In the genomic region with DNA sequence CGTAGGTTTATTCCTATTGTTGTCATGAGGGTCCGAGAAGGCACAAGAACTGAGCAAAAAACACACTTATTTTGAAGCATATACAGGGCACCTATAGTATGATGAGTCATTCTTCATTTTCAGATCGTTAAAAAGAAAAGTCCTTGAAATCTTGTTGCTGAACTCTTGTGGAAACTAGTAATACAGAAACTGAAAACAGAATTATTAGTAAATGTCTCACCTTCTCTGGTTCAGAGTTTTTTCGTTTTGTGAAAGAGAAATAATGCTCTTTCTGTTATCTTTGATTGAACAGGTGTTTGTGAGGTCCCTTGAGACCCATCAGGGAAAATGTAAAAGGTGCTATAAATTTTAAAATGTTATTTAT, we compare ENCODE assay signal across 12 cellular contexts.
DNase-seq lines count a peak whose midpoint lies in the region; ATAC-seq and TF ChIP-seq lines count a peak whose summit lies in the region.
"Had no signal": no experiment of that assay in that cellular context is flagged by ENCODE, and none has a peak within 500 bp of the region (broad histone marks: within the 10 kb centered on the region; RNA-seq: fewer than 3 reads in every experiment).

No MANE protein-coding gene starts in this region.

- no peak overlapping the region for H3K4me3 Mint-ChIP-seq in activated CD4-positive, alpha-beta T cell treated with anti-CD3 and anti-CD28 coated beads, Interleukin-2, amount 10 ng/mL, durations not matched to agents 7 days and 5 days
- peak overlapping the region; percentile 8 for H3K4me3 Mint-ChIP-seq in activated naive CD8-positive, alpha-beta T cell treated with anti-CD3 and anti-CD28 coated beads, Interleukin-2, amount 50 U/mL, for 24 hours
- H3K4me3 Mint-ChIP-seq: naive B cell had no signal

- H3K36me3 Mint-ChIP-seq in activated CD4-positive, alpha-beta T cell treated with anti-CD3 and anti-CD28 coated beads, Interleukin-2, amount 10 ng/mL, durations not matched to agents 7 days and 5 days (ENCODE audit: low read depth) = peaks cover 8% of the 10 kb centered on the region
- no peaks in the 10 kb centered on the region for H3K36me3 Mint-ChIP-seq in activated naive CD8-positive, alpha-beta T cell treated with anti-CD3 and anti-CD28 coated beads, Interleukin-2, amount 50 U/mL, for 24 hours (ENCODE audit: low read depth)
- H3K36me3 Mint-ChIP-seq: naive B cell had no signal

- ATAC-seq in GM21423 (IDR thresholded peaks at IDR 0.05; ENCODE audit: unreplicated experiment) = peak; percentile 97
- ATAC-seq in HG03095 (IDR thresholded peaks at IDR 0.05; ENCODE audit: unreplicated experiment) = peak; percentile 94
- peak; percentile 92 for ATAC-seq in activated naive CD8-positive, alpha-beta T cell treated with anti-CD3 and anti-CD28 coated beads, Interleukin-2, amount 50 U/mL, for 24 hours
- no peak for ATAC-seq in SK-N-SH treated with all-trans-retinoic acid at 6 μM for 48 hours

- no peaks in the 10 kb centered on the region for H3K27me3 Mint-ChIP-seq in activated CD4-positive, alpha-beta T cell treated with anti-CD3 and anti-CD28 coated beads, Interleukin-2, amount 10 ng/mL, durations not matched to agents 7 days and 5 days
- H3K27me3 Mint-ChIP-seq in activated naive CD8-positive, alpha-beta T cell treated with anti-CD3 and anti-CD28 coated beads, Interleukin-2, amount 50 U/mL, for 24 hours = peaks cover 12% of the 10 kb centered on the region

- peak overlapping the region; percentile 50 for H3K27ac Mint-ChIP-seq in activated CD4-positive, alpha-beta T cell treated with anti-CD3 and anti-CD28 coated beads, Interleukin-2, amount 10 ng/mL, durations not matched to agents 7 days and 5 days
- peak overlapping the region; percentile 76 for H3K27ac Mint-ChIP-seq in activated naive CD8-positive, alpha-beta T cell treated with anti-CD3 and anti-CD28 coated beads, Interleukin-2, amount 50 U/mL, for 24 hours
- H3K27ac Mint-ChIP-seq: naive B cell had no signal

- H3K4me1 Mint-ChIP-seq in activated CD4-positive, alpha-beta T cell treated with anti-CD3 and anti-CD28 coated beads, Interleukin-2, amount 10 ng/mL, durations not matched to agents 7 days and 5 days = peaks cover 28% of the 10 kb centered on the region
- peaks cover 42% of the 10 kb centered on the region for H3K4me1 Mint-ChIP-seq in activated naive CD8-positive, alpha-beta T cell treated with anti-CD3 and anti-CD28 coated beads, Interleukin-2, amount 50 U/mL, for 24 hours
- H3K4me1 Mint-ChIP-seq: naive B cell had no signal

- H3K9me3 Mint-ChIP-seq in activated CD4-positive, alpha-beta T cell treated with anti-CD3 and anti-CD28 coated beads, Interleukin-2, amount 10 ng/mL, durations not matched to agents 7 days and 5 days = peaks cover 4% of the 10 kb centered on the region
- no peaks in the 10 kb centered on the region for H3K9me3 Mint-ChIP-seq in activated naive CD8-positive, alpha-beta T cell treated with anti-CD3 and anti-CD28 coated beads, Interleukin-2, amount 50 U/mL, for 24 hours
- H3K9me3 Mint-ChIP-seq: naive B cell had no signal

- POLR2A ChIA-PET in activated CD4-positive, alpha-beta T cell treated with anti-CD3 and anti-CD28 coated beads, Interleukin-2, amount 10 ng/mL, durations not matched to agents 7 days and 5 days (lab: Charles Lee) = no interaction called here

- no peak for DNase-seq in activated CD4-positive, alpha-beta T cell treated with anti-CD3 and anti-CD28 coated beads, Interleukin-2, amount 10 ng/mL, durations not matched to agents 7 days and 5 days
- DNase-seq in activated CD4-positive, alpha-beta T cell treated with anti-CD3 and anti-CD28 coated beads, Interleukin-2, amount 50 U/mL, for 4 hours = no peak
- no peak for DNase-seq in activated naive CD8-positive, alpha-beta T cell treated with anti-CD3 and anti-CD28 coated beads, Interleukin-2, amount 50 U/mL, for 24 hours
- DNase-seq in NCI-H524 treated with DMSO at 0.1 percent for 48 hours (lab: John Stamatoyannopoulos, UW) = no peak
- no peak for DNase-seq in activated CD4-positive, CD25-positive, alpha-beta regulatory T cell (lab: John Stamatoyannopoulos, UW)
- DNase-seq: effector memory CD4-positive, alpha-beta T cell; naive B cell; NCI-H446 treated with DMSO at 0.1 percent for 48 hours; stimulated activated CD4-positive, alpha-beta T cell treated with anti-CD3 and anti-CD28 coated beads, Interleukin-1b, Interleukin-23, amount 100 ng/mL, for 48 hours had no signal

- CTCF ChIA-PET in activated CD4-positive, alpha-beta T cell treated with anti-CD3 and anti-CD28 coated beads, Interleukin-2, amount 10 ng/mL, durations not matched to agents 7 days and 5 days (lab: Charles Lee) = interaction anchor here (0.7 to 2.0 kb wide), 2 partner anchors 38 to 107 kb away, joined by 4 to 8 read pairs; no protein-coding TSS in a partner anchor

TF ChIP-seq in SK-N-SH treated with all-trans-retinoic acid at 6 μM for 48 hours, 23 proteins besides CTCF, POLR2A, EP300 and RAD21 (continues in another document):
- TF ChIP-seq ZFP3 (CRISPR knock-in tag; IDR thresholded peaks at IDR 0.05) (no peak), GLIS3 (CRISPR knock-in tag; IDR thresholded peaks at IDR 0.05) (no peak), ZC3H10 (CRISPR knock-in tag; IDR thresholded peaks at IDR 0.05) (no peak), CSDC2 (CRISPR knock-in tag; IDR thresholded peaks at IDR 0.05) (no peak), POU6F1 (CRISPR knock-in tag; IDR thresholded peaks at IDR 0.05; ENCODE audit: borderline replicate concordance, low read depth) (no peak), RARB (CRISPR knock-in tag; IDR thresholded peaks at IDR 0.05) (no peak), PPARA (CRISPR knock-in tag; IDR thresholded peaks at IDR 0.05; ENCODE audit: borderline replicate concordance) (no peak), TCF4 (CRISPR knock-in tag; IDR thresholded peaks at IDR 0.05; ENCODE audit: borderline replicate concordance) (no peak), ZNF8 (CRISPR knock-in tag; IDR thresholded peaks at IDR 0.05) (no peak), CSRNP3 (CRISPR knock-in tag; IDR thresholded peaks at IDR 0.05) (no peak), OSR1 (CRISPR knock-in tag; IDR thresholded peaks at IDR 0.05) (no peak), SNAI2 (CRISPR knock-in tag; IDR thresholded peaks at IDR 0.05) (no peak), ISL1 (CRISPR knock-in tag; IDR thresholded peaks at IDR 0.05) (no peak), CREB5 (CRISPR knock-in tag; IDR thresholded peaks at IDR 0.05; ENCODE audit: low read depth) (no peak), BACH2 (CRISPR knock-in tag; IDR thresholded peaks at IDR 0.05; ENCODE audit: borderline replicate concordance) (no peak), ZNF70 (CRISPR knock-in tag; IDR thresholded peaks at IDR 0.05) (no peak), ESRRG (CRISPR knock-in tag; IDR thresholded peaks at IDR 0.05) (no peak), ZFP30 (CRISPR knock-in tag; IDR thresholded peaks at IDR 0.05) (no peak)
